ENCODE assay signal across 27 cellular contexts in the genomic region with DNA sequence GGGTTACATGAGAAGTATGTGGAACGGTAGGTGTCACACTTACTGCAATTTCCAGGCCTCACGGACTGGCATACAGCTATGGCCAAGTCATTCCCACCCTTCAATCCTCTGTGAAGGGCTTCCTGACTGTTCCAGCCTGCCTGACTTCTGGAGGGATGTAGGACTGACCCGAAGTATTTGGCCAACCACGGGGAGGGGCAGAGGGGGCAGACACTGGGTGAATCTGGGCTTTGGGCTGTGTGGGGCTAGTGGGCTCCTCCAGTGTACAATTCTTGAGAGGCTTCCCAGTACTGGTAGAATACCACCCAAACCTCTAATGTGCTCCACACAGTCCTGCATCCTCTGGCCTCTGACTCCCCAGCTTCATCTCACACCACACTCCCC.
"Had no signal": no experiment of that assay in that cellular context is flagged by ENCODE, and none has a peak within 500 bp of the region (broad histone marks: within the 10 kb centered on the region; RNA-seq: fewer than 3 reads in every experiment).

No MANE protein-coding gene starts in this region.

- H3K27ac ChIP-seq: neutrophil, ovary, psoas muscle, right lobe of liver, spleen, suprapubic skin, testis, tibial artery, transverse colon, upper lobe of right lung, uterus had no signal

- DNase-seq: naive thymus-derived CD8-positive, alpha-beta T cell; nephron progenitor cell; nucleus accumbens; ovary; posterior cingulate gyrus; psoas muscle; right cardiac atrium; right lobe of liver; spleen; stimulated activated CD4-positive, alpha-beta T cell treated with anti-CD3 and anti-CD28 coated beads, Interleukin-12 subunit alpha, Interleukin-12 subunit beta, amount 100 ng/mL, for 4 hours; stimulated activated CD4-positive, alpha-beta T cell treated with anti-CD3 and anti-CD28 coated beads, Interleukin-1b, Interleukin-23, amount 100 ng/mL, for 48 hours; stimulated activated CD4-positive, alpha-beta T cell treated with anti-CD3 and anti-CD28 coated beads, Interleukin-4, amount 100 ng/mL, for 1 hour; stimulated activated CD4-positive, alpha-beta T cell treated with anti-CD3 and anti-CD28 coated beads, Interleukin-4, amount 100 ng/mL, for 4 hours; stimulated activated CD8-positive, alpha-beta memory T cell treated with anti-CD3 and anti-CD28 coated beads, Interleukin-4, amount 100 ng/mL, for 48 hours; stimulated activated naive CD4-positive, alpha-beta T cell; stimulated activated naive CD8-positive, alpha-beta T cell treated with anti-CD3 and anti-CD28 coated beads, Interleukin-15, amount 100 ng/mL, for 72 hours; stimulated activated naive CD8-positive, alpha-beta T cell treated with anti-CD3 and anti-CD28 coated beads, Interleukin-15, Interleukin-2, amounts not matched to agents 100 U/mL and 50 U/mL, for 24 hours; substantia nigra; testis; tibial artery; transverse colon; upper lobe of right lung; uterus had no signal

- ATAC-seq: naive thymus-derived CD8-positive, alpha-beta T cell; natural killer cell treated with Interleukin-12 subunit alpha and Interleukin-12 subunit beta and Interleukin-15 and Interleukin-18, amount 100 ng/mL, for 72 hours; psoas muscle; right cardiac atrium; right lobe of liver; stimulated activated memory B cell treated with anti-CD40 and anti-IgM and Interleukin-4, amounts not matched to agents 10 μg/mL and 1 μg/mL and 100 μg/mL, for 72 hours; stimulated activated naive CD8-positive, alpha-beta T cell treated with anti-CD3 and anti-CD28 coated beads, Interleukin-15, amount 100 ng/mL, for 72 hours; stimulated activated naive CD8-positive, alpha-beta T cell treated with anti-CD3 and anti-CD28 coated beads, Interleukin-15, Interleukin-2, amounts not matched to agents 100 U/mL and 50 U/mL, for 24 hours; upper lobe of right lung had no signal
